1 cellular context compared by ENCODE assay signal in the genomic region with DNA sequence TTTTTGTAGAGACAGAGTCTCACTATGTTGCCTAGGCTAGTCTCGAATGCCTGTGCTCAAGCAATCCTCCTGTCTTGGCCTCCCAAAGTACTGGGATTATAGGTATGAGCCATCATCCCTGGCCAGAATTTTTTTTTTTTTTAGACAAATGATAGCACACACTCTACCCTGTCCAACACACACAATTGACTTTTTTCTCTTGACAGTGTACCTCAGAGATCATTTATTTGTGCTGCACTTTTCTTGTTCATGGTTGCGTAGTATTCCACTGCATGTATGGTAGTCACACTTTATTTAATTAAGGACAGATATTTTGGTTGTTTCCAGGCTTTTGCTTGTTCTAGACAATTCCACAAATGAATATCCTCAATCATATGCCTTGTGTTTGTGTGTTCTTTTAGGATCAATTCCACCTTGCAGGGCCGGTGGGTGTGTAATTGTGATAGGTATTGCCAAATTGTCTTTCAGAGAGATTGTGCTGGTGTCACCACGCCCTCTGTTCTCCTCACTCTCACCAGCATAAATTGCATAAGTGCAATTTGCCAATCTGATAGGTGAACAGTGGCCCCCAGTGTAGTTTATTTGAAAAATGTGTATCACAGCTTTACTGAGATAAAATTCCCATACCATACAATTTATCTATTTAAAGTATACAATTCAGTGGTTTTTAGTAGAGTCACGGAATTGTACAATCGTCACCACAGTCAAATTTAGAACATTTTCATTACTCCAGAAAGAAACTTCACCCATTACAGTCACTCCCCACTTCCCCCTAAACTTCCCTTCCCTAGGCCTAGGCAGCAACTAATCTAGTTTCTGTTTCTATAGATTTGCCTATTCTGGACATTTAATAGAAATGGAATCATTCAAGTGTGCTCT.
TF ChIP-seq lines count a peak whose summit lies in the region.

No MANE protein-coding gene starts in this region.

TF ChIP-seq in GM12878, 131 proteins besides CTCF, POLR2A, EP300 and RAD21 (continued from another document and continues in another):
- TF ChIP-seq, protein P1, sequence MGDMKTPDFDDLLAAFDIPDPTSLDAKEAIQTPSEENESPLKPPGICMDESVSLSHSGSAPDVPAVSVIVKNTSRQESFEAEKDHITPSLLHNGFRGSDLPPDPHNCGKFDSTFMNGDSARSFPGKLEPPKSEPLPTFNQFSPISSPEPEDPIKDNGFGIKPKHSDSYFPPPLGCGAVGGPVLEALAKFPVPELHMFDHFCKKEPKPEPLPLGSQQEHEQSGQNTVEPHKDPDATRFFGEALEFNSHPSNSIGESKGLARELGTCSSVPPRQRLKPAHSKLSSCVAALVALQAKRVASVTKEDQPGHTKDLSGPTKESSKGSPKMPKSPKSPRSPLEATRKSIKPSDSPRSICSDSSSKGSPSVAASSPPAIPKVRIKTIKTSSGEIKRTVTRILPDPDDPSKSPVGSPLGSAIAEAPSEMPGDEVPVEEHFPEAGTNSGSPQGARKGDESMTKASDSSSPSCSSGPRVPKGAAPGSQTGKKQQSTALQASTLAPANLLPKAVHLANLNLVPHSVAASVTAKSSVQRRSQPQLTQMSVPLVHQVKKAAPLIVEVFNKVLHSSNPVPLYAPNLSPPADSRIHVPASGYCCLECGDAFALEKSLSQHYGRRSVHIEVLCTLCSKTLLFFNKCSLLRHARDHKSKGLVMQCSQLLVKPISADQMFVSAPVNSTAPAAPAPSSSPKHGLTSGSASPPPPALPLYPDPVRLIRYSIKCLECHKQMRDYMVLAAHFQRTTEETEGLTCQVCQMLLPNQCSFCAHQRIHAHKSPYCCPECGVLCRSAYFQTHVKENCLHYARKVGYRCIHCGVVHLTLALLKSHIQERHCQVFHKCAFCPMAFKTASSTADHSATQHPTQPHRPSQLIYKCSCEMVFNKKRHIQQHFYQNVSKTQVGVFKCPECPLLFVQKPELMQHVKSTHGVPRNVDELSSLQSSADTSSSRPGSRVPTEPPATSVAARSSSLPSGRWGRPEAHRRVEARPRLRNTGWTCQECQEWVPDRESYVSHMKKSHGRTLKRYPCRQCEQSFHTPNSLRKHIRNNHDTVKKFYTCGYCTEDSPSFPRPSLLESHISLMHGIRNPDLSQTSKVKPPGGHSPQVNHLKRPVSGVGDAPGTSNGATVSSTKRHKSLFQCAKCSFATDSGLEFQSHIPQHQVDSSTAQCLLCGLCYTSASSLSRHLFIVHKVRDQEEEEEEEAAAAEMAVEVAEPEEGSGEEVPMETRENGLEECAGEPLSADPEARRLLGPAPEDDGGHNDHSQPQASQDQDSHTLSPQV (IDR thresholded peaks at IDR 0.05) = no peak
- TF ChIP-seq MEF2A (IDR thresholded peaks at IDR 0.05; ENCODE audit: insufficient read depth, low read depth, low read length) = peak; percentile 97
- no peak for TF ChIP-seq TAF1 (IDR thresholded peaks at IDR 0.05; ENCODE audit: borderline replicate concordance, low read depth, low read length)
- TF ChIP-seq NFXL1 (IDR thresholded peaks at IDR 0.05; ENCODE audit: borderline replicate concordance) = no peak
- peak; percentile 98 to 99 for TF ChIP-seq IKZF2 (IDR thresholded peaks at IDR 0.05)
- TF ChIP-seq, protein P2, sequence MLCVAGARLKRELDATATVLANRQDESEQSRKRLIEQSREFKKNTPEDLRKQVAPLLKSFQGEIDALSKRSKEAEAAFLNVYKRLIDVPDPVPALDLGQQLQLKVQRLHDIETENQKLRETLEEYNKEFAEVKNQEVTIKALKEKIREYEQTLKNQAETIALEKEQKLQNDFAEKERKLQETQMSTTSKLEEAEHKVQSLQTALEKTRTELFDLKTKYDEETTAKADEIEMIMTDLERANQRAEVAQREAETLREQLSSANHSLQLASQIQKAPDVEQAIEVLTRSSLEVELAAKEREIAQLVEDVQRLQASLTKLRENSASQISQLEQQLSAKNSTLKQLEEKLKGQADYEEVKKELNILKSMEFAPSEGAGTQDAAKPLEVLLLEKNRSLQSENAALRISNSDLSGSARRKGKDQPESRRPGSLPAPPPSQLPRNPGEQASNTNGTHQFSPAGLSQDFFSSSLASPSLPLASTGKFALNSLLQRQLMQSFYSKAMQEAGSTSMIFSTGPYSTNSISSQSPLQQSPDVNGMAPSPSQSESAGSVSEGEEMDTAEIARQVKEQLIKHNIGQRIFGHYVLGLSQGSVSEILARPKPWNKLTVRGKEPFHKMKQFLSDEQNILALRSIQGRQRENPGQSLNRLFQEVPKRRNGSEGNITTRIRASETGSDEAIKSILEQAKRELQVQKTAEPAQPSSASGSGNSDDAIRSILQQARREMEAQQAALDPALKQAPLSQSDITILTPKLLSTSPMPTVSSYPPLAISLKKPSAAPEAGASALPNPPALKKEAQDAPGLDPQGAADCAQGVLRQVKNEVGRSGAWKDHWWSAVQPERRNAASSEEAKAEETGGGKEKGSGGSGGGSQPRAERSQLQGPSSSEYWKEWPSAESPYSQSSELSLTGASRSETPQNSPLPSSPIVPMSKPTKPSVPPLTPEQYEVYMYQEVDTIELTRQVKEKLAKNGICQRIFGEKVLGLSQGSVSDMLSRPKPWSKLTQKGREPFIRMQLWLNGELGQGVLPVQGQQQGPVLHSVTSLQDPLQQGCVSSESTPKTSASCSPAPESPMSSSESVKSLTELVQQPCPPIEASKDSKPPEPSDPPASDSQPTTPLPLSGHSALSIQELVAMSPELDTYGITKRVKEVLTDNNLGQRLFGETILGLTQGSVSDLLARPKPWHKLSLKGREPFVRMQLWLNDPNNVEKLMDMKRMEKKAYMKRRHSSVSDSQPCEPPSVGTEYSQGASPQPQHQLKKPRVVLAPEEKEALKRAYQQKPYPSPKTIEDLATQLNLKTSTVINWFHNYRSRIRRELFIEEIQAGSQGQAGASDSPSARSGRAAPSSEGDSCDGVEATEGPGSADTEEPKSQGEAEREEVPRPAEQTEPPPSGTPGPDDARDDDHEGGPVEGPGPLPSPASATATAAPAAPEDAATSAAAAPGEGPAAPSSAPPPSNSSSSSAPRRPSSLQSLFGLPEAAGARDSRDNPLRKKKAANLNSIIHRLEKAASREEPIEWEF (IDR thresholded peaks at IDR 0.05; ENCODE audit: insufficient replicate concordance, low read depth, low read length) = no peak
- TF ChIP-seq POU2F2 (IDR thresholded peaks at IDR 0.05; ENCODE audit: borderline replicate concordance, low read depth, low read length) = peak; percentile 69; the same call in 2 of the 3 replicates
- TF ChIP-seq HDAC2 (IDR thresholded peaks at IDR 0.05) = no peak
- peak; percentile 98 for TF ChIP-seq NFIC (IDR thresholded peaks at IDR 0.05; ENCODE audit: low read depth, low read length)
- TF ChIP-seq MYC (IDR thresholded peaks at IDR 0.05; ENCODE audit: insufficient read depth, insufficient read length, insufficient replicate concordance, low read length, severe bottlenecking) = no peak
- TF ChIP-seq CREM (IDR thresholded peaks at IDR 0.05; ENCODE audit: low read depth) = peak; percentile 77; the same call in 1 of the 2 replicates
- no peak for TF ChIP-seq SUZ12 (IDR thresholded peaks at IDR 0.05; ENCODE audit: unreplicated experiment)
- no peak for TF ChIP-seq YY1 (IDR thresholded peaks at IDR 0.05; ENCODE audit: low read depth, low read length)
- no peak for TF ChIP-seq PAX8 (IDR thresholded peaks at IDR 0.05)
- no peak for TF ChIP-seq ASH2L (IDR thresholded peaks at IDR 0.05; ENCODE audit: borderline replicate concordance, low read depth)
- TF ChIP-seq, protein P3, sequence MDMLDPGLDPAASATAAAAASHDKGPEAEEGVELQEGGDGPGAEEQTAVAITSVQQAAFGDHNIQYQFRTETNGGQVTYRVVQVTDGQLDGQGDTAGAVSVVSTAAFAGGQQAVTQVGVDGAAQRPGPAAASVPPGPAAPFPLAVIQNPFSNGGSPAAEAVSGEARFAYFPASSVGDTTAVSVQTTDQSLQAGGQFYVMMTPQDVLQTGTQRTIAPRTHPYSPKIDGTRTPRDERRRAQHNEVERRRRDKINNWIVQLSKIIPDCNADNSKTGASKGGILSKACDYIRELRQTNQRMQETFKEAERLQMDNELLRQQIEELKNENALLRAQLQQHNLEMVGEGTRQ (IDR thresholded peaks at IDR 0.05; ENCODE audit: borderline replicate concordance, low read depth, low read length) = no peak
- TF ChIP-seq, protein P4, sequence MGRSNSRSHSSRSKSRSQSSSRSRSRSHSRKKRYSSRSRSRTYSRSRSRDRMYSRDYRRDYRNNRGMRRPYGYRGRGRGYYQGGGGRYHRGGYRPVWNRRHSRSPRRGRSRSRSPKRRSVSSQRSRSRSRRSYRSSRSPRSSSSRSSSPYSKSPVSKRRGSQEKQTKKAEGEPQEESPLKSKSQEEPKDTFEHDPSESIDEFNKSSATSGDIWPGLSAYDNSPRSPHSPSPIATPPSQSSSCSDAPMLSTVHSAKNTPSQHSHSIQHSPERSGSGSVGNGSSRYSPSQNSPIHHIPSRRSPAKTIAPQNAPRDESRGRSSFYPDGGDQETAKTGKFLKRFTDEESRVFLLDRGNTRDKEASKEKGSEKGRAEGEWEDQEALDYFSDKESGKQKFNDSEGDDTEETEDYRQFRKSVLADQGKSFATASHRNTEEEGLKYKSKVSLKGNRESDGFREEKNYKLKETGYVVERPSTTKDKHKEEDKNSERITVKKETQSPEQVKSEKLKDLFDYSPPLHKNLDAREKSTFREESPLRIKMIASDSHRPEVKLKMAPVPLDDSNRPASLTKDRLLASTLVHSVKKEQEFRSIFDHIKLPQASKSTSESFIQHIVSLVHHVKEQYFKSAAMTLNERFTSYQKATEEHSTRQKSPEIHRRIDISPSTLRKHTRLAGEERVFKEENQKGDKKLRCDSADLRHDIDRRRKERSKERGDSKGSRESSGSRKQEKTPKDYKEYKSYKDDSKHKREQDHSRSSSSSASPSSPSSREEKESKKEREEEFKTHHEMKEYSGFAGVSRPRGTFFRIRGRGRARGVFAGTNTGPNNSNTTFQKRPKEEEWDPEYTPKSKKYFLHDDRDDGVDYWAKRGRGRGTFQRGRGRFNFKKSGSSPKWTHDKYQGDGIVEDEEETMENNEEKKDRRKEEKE (IDR thresholded peaks at IDR 0.05) = no peak
- 0 out of 2 replicates have a peak, but pooled peaks have one; percentile 45 for TF ChIP-seq KDM1A (IDR thresholded peaks at IDR 0.05; ENCODE audit: borderline replicate concordance)
- no peak for TF ChIP-seq KAT2A (conservative IDR thresholded peaks at IDR 0.05; ENCODE audit: control insufficient read depth, low read depth, low read length)
- no peak for TF ChIP-seq SMAD1 (IDR thresholded peaks at IDR 0.05; ENCODE audit: low read depth, partially characterized antibody)
- no peak for TF ChIP-seq FOXK2 (IDR thresholded peaks at IDR 0.05)
- peak; percentile 73; the same call in 1 of the 2 replicates for TF ChIP-seq CBFB (IDR thresholded peaks at IDR 0.05; ENCODE audit: low read depth)
- TF ChIP-seq MYB (IDR thresholded peaks at IDR 0.05; ENCODE audit: borderline replicate concordance, low read depth, low read length) = no peak
- TF ChIP-seq, protein P5, sequence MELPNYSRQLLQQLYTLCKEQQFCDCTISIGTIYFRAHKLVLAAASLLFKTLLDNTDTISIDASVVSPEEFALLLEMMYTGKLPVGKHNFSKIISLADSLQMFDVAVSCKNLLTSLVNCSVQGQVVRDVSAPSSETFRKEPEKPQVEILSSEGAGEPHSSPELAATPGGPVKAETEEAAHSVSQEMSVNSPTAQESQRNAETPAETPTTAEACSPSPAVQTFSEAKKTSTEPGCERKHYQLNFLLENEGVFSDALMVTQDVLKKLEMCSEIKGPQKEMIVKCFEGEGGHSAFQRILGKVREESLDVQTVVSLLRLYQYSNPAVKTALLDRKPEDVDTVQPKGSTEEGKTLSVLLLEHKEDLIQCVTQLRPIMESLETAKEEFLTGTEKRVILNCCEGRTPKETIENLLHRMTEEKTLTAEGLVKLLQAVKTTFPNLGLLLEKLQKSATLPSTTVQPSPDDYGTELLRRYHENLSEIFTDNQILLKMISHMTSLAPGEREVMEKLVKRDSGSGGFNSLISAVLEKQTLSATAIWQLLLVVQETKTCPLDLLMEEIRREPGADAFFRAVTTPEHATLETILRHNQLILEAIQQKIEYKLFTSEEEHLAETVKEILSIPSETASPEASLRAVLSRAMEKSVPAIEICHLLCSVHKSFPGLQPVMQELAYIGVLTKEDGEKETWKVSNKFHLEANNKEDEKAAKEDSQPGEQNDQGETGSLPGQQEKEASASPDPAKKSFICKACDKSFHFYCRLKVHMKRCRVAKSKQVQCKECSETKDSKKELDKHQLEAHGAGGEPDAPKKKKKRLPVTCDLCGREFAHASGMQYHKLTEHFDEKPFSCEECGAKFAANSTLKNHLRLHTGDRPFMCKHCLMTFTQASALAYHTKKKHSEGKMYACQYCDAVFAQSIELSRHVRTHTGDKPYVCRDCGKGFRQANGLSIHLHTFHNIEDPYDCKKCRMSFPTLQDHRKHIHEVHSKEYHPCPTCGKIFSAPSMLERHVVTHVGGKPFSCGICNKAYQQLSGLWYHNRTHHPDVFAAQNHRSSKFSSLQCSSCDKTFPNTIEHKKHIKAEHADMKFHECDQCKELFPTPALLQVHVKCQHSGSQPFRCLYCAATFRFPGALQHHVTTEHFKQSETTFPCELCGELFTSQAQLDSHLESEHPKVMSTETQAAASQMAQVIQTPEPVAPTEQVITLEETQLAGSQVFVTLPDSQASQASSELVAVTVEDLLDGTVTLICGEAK (IDR thresholded peaks at IDR 0.05; ENCODE audit: borderline replicate concordance) = no peak; the same call in 1 of the 2 replicates
- TF ChIP-seq HDGF (IDR thresholded peaks at IDR 0.05) = no peak
- TF ChIP-seq TBL1XR1 (IDR thresholded peaks at IDR 0.05; ENCODE audit: low read depth, low read length) = no peak
- TF ChIP-seq JUNB (IDR thresholded peaks at IDR 0.05) = peak; percentile 69
- TF ChIP-seq SMC3 (IDR thresholded peaks at IDR 0.05; ENCODE audit: borderline replicate concordance, low read length) = no peak
- TF ChIP-seq CEBPB (IDR thresholded peaks at IDR 0.05; ENCODE audit: borderline replicate concordance in 1 of 2, low read depth in 2 of 2, low read length in 2 of 2) = peak in 1 of 2 experiments; percentile 84; a peak in 1 of 4 replicates
- no peak for TF ChIP-seq EGR1 (IDR thresholded peaks at IDR 0.05; ENCODE audit: borderline replicate concordance in 1 of 2, low read depth in 2 of 2, low read length in 2 of 2)
- no peak for TF ChIP-seq LARP7 (IDR thresholded peaks at IDR 0.05)
- TF ChIP-seq TCF3 (IDR thresholded peaks at IDR 0.05; ENCODE audit: borderline replicate concordance, insufficient read depth, low read depth, low read length) = no peak
- no peak for TF ChIP-seq BACH1 (IDR thresholded peaks at IDR 0.05; ENCODE audit: borderline replicate concordance)
- TF ChIP-seq, protein P6, sequence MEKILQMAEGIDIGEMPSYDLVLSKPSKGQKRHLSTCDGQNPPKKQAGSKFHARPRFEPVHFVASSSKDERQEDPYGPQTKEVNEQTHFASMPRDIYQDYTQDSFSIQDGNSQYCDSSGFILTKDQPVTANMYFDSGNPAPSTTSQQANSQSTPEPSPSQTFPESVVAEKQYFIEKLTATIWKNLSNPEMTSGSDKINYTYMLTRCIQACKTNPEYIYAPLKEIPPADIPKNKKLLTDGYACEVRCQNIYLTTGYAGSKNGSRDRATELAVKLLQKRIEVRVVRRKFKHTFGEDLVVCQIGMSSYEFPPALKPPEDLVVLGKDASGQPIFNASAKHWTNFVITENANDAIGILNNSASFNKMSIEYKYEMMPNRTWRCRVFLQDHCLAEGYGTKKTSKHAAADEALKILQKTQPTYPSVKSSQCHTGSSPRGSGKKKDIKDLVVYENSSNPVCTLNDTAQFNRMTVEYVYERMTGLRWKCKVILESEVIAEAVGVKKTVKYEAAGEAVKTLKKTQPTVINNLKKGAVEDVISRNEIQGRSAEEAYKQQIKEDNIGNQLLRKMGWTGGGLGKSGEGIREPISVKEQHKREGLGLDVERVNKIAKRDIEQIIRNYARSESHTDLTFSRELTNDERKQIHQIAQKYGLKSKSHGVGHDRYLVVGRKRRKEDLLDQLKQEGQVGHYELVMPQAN (conservative IDR thresholded peaks at IDR 0.05) = no peak
- no peak for TF ChIP-seq NR2C1 (IDR thresholded peaks at IDR 0.05)
